In the genomic region with DNA sequence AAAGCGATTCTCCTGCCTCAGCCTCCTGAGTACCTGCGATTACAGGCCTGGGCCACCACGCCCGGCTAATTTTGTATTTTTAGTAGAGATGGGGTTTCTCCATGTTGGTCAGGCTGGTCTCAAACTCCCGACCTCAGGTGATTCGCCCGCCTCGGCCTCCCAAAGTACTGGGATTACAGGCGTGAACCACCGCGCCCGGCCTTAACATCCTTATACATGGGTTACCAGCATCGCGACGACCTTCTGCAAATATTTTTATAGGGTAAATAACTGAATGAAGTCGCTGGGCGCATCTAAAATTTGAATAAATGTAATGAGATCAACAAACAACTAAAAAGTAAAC, we compare ENCODE assay signal across 1 cellular context.
TF ChIP-seq lines count a peak whose summit lies in the region.

No MANE protein-coding gene starts in this region.

TF ChIP-seq in SK-N-SH treated with all-trans-retinoic acid at 6 μM for 48 hours, 23 proteins besides CTCF, POLR2A, EP300 and RAD21:
- 0 out of 2 replicates have a peak, but pooled peaks have one; percentile 34 for TF ChIP-seq ZNF565 (CRISPR knock-in tag; conservative IDR thresholded peaks at IDR 0.05; ENCODE audit: low read depth)
